In genomic region chr16:17373533-17373932, GRCh38 we compare ENCODE assay signal across 16 cellular contexts.
"Had no signal": no experiment of that assay in that cellular context is flagged by ENCODE, and none has a peak within 500 bp of the region (broad histone marks: within the 10 kb centered on the region; RNA-seq: fewer than 3 reads in every experiment).

No MANE protein-coding gene starts in this region.

- H3K4me3 Mint-ChIP-seq: activated CD4-positive, alpha-beta T cell treated with anti-CD3 and anti-CD28 coated beads, Interleukin-2, amount 10 ng/mL, durations not matched to agents 7 days and 5 days; effector memory CD8-positive, alpha-beta T cell; nephron had no signal

- H3K27me3 Mint-ChIP-seq: activated CD4-positive, alpha-beta T cell treated with anti-CD3 and anti-CD28 coated beads, Interleukin-2, amount 10 ng/mL, durations not matched to agents 7 days and 5 days; effector memory CD8-positive, alpha-beta T cell had no signal

- H3K27me3 ChIP-seq: body of pancreas, esophagus squamous epithelium, sigmoid colon, stomach, upper lobe of right lung had no signal

- ATAC-seq: activated CD4-positive, CD25-positive, alpha-beta regulatory T cell treated with anti-CD3 and anti-CD28 coated beads, Interleukin-2, amount 50 U/mL, for 24 hours; body of pancreas; effector memory CD8-positive, alpha-beta T cell; mucosa of descending colon; upper lobe of right lung had no signal

- H3K9ac ChIP-seq: parathyroid adenoma had no signal

- H3K4me3 ChIP-seq: body of pancreas, esophagus squamous epithelium, mucosa of descending colon, sigmoid colon, stomach, upper lobe of right lung had no signal

- DNase-seq: activated CD4-positive, alpha-beta T cell treated with anti-CD3 and anti-CD28 coated beads, Interleukin-2, amount 10 ng/mL, durations not matched to agents 7 days and 5 days; activated gamma-delta T cell treated with Interleukin-2 at 50 U/mL for 16 hours; body of pancreas; dermis blood vessel endothelial cell; effector memory CD8-positive, alpha-beta T cell; esophagus squamous epithelium; mesenchymal stem cell; mucosa of descending colon; sigmoid colon; stimulated activated CD8-positive, alpha-beta memory T cell treated with anti-CD3 and anti-CD28 coated beads, Interleukin-4, amount 100 ng/mL, for 48 hours; stomach; T1000; upper lobe of right lung had no signal

- H3K9me3 ChIP-seq: body of pancreas, esophagus squamous epithelium, mucosa of descending colon, sigmoid colon, stomach, upper lobe of right lung had no signal

- H2AFZ ChIP-seq: parathyroid adenoma had no signal

- H3K27ac ChIP-seq: body of pancreas, esophagus squamous epithelium, parathyroid adenoma, stomach, upper lobe of right lung had no signal

- H3K27ac Mint-ChIP-seq: activated CD4-positive, alpha-beta T cell treated with anti-CD3 and anti-CD28 coated beads, Interleukin-2, amount 10 ng/mL, durations not matched to agents 7 days and 5 days; nephron had no signal

- H3K36me3 ChIP-seq: esophagus squamous epithelium, sigmoid colon, stomach, upper lobe of right lung had no signal

- H3K9me3 Mint-ChIP-seq: activated CD4-positive, alpha-beta T cell treated with anti-CD3 and anti-CD28 coated beads, Interleukin-2, amount 10 ng/mL, durations not matched to agents 7 days and 5 days; nephron had no signal
